In the genomic region with DNA sequence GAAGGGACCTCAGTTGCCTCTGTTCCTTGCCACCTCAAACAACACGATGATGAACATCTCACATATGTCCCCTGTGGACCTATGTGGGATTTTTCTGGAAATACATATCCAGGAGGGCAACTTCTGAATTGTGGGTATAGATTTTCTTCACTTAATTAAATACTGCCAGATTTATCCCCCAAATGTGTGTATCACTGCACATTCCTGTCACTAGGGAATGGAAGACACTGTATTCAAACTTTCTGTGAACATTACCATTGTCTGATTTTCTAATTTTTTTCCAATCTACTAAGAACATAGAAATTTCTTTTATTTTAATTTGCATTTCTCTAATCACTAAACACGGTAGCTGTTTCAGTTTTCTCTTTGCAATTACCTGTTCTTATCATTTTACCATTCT, we compare ENCODE assay signal across 16 cellular contexts.
"Had no signal": no experiment of that assay in that cellular context is flagged by ENCODE, and none has a peak within 500 bp of the region (broad histone marks: within the 10 kb centered on the region; RNA-seq: fewer than 3 reads in every experiment).

No MANE protein-coding gene starts in this region.

- H3K36me3 ChIP-seq: right atrium auricular region, tibial nerve had no signal

- H3K36me3 Mint-ChIP-seq: activated naive CD4-positive, alpha-beta T cell treated with anti-CD3 and anti-CD28 coated beads, Interleukin-2, amount 50 U/mL, for 72 hours had no signal

- H3K4me3 ChIP-seq: right atrium auricular region, skin epidermis, tibial nerve had no signal

- H3K4me1 Mint-ChIP-seq: activated CD4-positive, alpha-beta T cell treated with anti-CD3 and anti-CD28 coated beads, Interleukin-2, amount 10 ng/mL, durations not matched to agents 7 days and 5 days had no signal

- DNase-seq: activated CD4-positive, alpha-beta T cell treated with anti-CD3 and anti-CD28 coated beads, Interleukin-2, amount 10 ng/mL, durations not matched to agents 7 days and 5 days; activated CD8-positive, alpha-beta memory T cell treated with anti-CD3 and anti-CD28 coated beads, Interleukin-2, amount 50 U/mL, for 48 hours; activated gamma-delta T cell; activated T-cell treated with anti-CD3 and anti-CD28 coated beads, Interleukin-2, amount 50 U/mL, for 72 hours; caudate nucleus; cortex of kidney; effector CD8-positive, alpha-beta T cell; stimulated activated CD4-positive, alpha-beta T cell treated with anti-CD3 and anti-CD28 coated beads, Interleukin-4, amount 100 ng/mL, for 24 hours; stimulated activated naive CD4-positive, alpha-beta T cell treated with Interleukin-2 at 50 U/mL for 16 hours; substantia nigra; T-helper 2 cell had no signal

- H3K27ac ChIP-seq: parathyroid adenoma, right atrium auricular region, skin epidermis, tibial nerve had no signal

- H3K27me3 ChIP-seq: right atrium auricular region had no signal

- H3K27ac Mint-ChIP-seq: activated CD4-positive, alpha-beta T cell treated with anti-CD3 and anti-CD28 coated beads, Interleukin-2, amount 10 ng/mL, durations not matched to agents 7 days and 5 days; activated naive CD4-positive, alpha-beta T cell treated with anti-CD3 and anti-CD28 coated beads, Interleukin-2, amount 50 U/mL, for 72 hours; activated T-cell treated with anti-CD3 and anti-CD28 coated beads, Interleukin-2, amount 50 U/mL, for 72 hours had no signal

- H3K9me3 Mint-ChIP-seq: activated CD4-positive, alpha-beta T cell treated with anti-CD3 and anti-CD28 coated beads, Interleukin-2, amount 10 ng/mL, durations not matched to agents 7 days and 5 days; activated naive CD4-positive, alpha-beta T cell treated with anti-CD3 and anti-CD28 coated beads, Interleukin-2, amount 50 U/mL, for 72 hours; activated T-cell treated with anti-CD3 and anti-CD28 coated beads, Interleukin-2, amount 50 U/mL, for 72 hours had no signal

- H3K9me3 ChIP-seq: right atrium auricular region, tibial nerve had no signal

- H3K4me3 Mint-ChIP-seq: activated CD4-positive, alpha-beta T cell treated with anti-CD3 and anti-CD28 coated beads, Interleukin-2, amount 10 ng/mL, durations not matched to agents 7 days and 5 days; activated T-cell treated with anti-CD3 and anti-CD28 coated beads, Interleukin-2, amount 50 U/mL, for 72 hours had no signal
